In genomic region chr22:30265851-30266444, GRCh38 we compare ENCODE assay signal across 10 cellular contexts. TPM values are rescaled to one million over a fixed set of nuclear protein-coding genes. Genes with fewer than 3 reads are reported as not detected.
DNase-seq lines count a peak whose midpoint lies in the region; ATAC-seq and TF ChIP-seq lines count a peak whose summit lies in the region.
"Had no signal": no experiment of that assay in that cellular context is flagged by ENCODE, and none has a peak within 500 bp of the region (broad histone marks: within the 10 kb centered on the region; RNA-seq: fewer than 3 reads in every experiment).

No MANE protein-coding gene starts in this region.

- POLR2A ChIA-PET in WTC11 (lab: Charles Lee): no interaction called here

- H3K4me3 Mint-ChIP-seq in WTC11 (no peak overlapping the region), glutamatergic neuron (ENCODE audit: unreplicated experiment) (no peak overlapping the region)

- ATAC-seq in GM18909 (IDR thresholded peaks at IDR 0.05; ENCODE audit: poor library complexity, unreplicated experiment) (peak; percentile 69), HG03139 (IDR thresholded peaks at IDR 0.05; ENCODE audit: unreplicated experiment) (peak; percentile 58), WTC11 (no peak)

- DNase-seq in WTC11 (ENCODE audit: low spot score): no peak
- DNase-seq in SHP77 (lab: John Stamatoyannopoulos, UW): no peak
- no peak for DNase-seq in glutamatergic neuron
- DNase-seq in NCI-H1436 treated with DMSO at 0.1 percent for 48 hours (lab: John Stamatoyannopoulos, UW): no peak

- H3K27ac ChIP-seq in cingulate gyrus (ENCODE audit: low read depth, low read length): peak overlapping the region; percentile 65
- peak overlapping the region in 20 of 21 experiments; percentile 1 to 89 (median 75) for H3K27ac ChIP-seq in skin epidermis
- H3K27ac ChIP-seq: SK-N-MC had no signal

- peaks cover 5% of the 10 kb centered on the region for H3K4me1 Mint-ChIP-seq in WTC11
- peaks cover 4% of the 10 kb centered on the region for H3K4me1 Mint-ChIP-seq in glutamatergic neuron (ENCODE audit: low read depth, unreplicated experiment)

- H3K36me3 Mint-ChIP-seq in WTC11: no peaks in the 10 kb centered on the region
- H3K36me3 Mint-ChIP-seq in glutamatergic neuron (ENCODE audit: unreplicated experiment): no peaks in the 10 kb centered on the region

- peak overlapping the region; percentile 13 to 44 (median 37) for H3K4me3 ChIP-seq in skin epidermis
- H3K4me3 ChIP-seq: SK-N-MC had no signal

- H3K27me3 Mint-ChIP-seq in WTC11 (ENCODE audit: low read depth): peaks cover 7% of the 10 kb centered on the region
- peaks cover 6% of the 10 kb centered on the region for H3K27me3 Mint-ChIP-seq in glutamatergic neuron (ENCODE audit: unreplicated experiment)

- no peaks in the 10 kb centered on the region for H3K9me3 Mint-ChIP-seq in WTC11
- peaks cover 2% of the 10 kb centered on the region for H3K9me3 Mint-ChIP-seq in glutamatergic neuron (ENCODE audit: unreplicated experiment)

- no peak overlapping the region for H3K27ac Mint-ChIP-seq in WTC11
- no peak overlapping the region for H3K27ac Mint-ChIP-seq in glutamatergic neuron (ENCODE audit: unreplicated experiment)

- CTCF ChIA-PET in WTC11 (lab: Charles Lee): no interaction called here

- TF ChIP-seq CTCF in WTC11 (IDR thresholded peaks at IDR 0.05): no peak
- TF ChIP-seq CTCF in glutamatergic neuron (IDR thresholded peaks at IDR 0.05; ENCODE audit: partially characterized antibody, unreplicated experiment): no peak

TF ChIP-seq in WTC11, 78 proteins besides CTCF, POLR2A, EP300 and RAD21:
- 0 out of 2 replicates have a peak, but pooled peaks have one; percentile 31 for TF ChIP-seq GABPB1 (CRISPR knock-in tag; IDR thresholded peaks at IDR 0.05)
- TF ChIP-seq USF2 (CRISPR knock-in tag; IDR thresholded peaks at IDR 0.05): peak; percentile 32; the same call in 1 of the 2 replicates
- no peak for TF ChIP-seq NR1H2 (CRISPR knock-in tag; IDR thresholded peaks at IDR 0.05)
- TF ChIP-seq E2F1 (CRISPR knock-in tag; IDR thresholded peaks at IDR 0.05): no peak
- TF ChIP-seq ZNF425 (CRISPR knock-in tag; conservative IDR thresholded peaks at IDR 0.05): no peak
- no peak for TF ChIP-seq E2F4 (CRISPR knock-in tag; IDR thresholded peaks at IDR 0.05; ENCODE audit: borderline replicate concordance, low read depth)

RNA-seq across cellular contexts. Expression of gene OSM, which starts 0.7 kb away (rescaled TPM):
- total RNA-seq in WTC11 (2021) (not detected in 3 replicates), glutamatergic neuron (ENCODE audit: unreplicated experiment) (not detected)
- total RNA-seq: pulmonary artery endothelial cell had no signal

RNA-seq across cellular contexts. Expression of gene LIF, which starts 19.4 kb away (rescaled TPM):
- total RNA-seq in WTC11 (2021) (4.6 to 7.2 TPM (median 6.1 TPM) in 3 replicates), glutamatergic neuron (ENCODE audit: unreplicated experiment) (0.29 TPM)

RNA-seq across cellular contexts. Expression of gene CASTOR1, which starts 23.4 kb away (rescaled TPM):
- total RNA-seq in WTC11 (2021): 15.8 to 18.6 TPM (median 16.0 TPM) in 3 replicates
- 4.5 TPM for total RNA-seq in glutamatergic neuron (ENCODE audit: unreplicated experiment)
